2 cellular contexts compared by ENCODE assay signal in genomic region chr18:12113999-12114646, GRCh38.
A peak's percentile ranks its signal among the peaks of the same experiment; 100 is the strongest.
TF ChIP-seq lines count a peak whose summit lies in the region.

No MANE protein-coding gene starts in this region.

TF ChIP-seq in HCT116, 20 proteins besides CTCF, POLR2A, EP300 and RAD21:
- no peak for TF ChIP-seq SIN3A (IDR thresholded peaks at IDR 0.05; ENCODE audit: low read depth)
- TF ChIP-seq CEBPB (IDR thresholded peaks at IDR 0.05; ENCODE audit: low read depth), result 0 out of 2 replicates have a peak, but pooled peaks have one; percentile 22

TF ChIP-seq in HepG2, 621 proteins besides CTCF, POLR2A, EP300 and RAD21:
- peak; percentile 77 for TF ChIP-seq CEBPB (IDR thresholded peaks at IDR 0.05; ENCODE audit: borderline replicate concordance, low read depth, low read length)
- TF ChIP-seq MEF2D (CRISPR knock-in tag; IDR thresholded peaks at IDR 0.05), result no peak
- TF ChIP-seq RFXANK (CRISPR knock-in tag; IDR thresholded peaks at IDR 0.05), result no peak
- no peak for TF ChIP-seq MAFF (IDR thresholded peaks at IDR 0.05; ENCODE audit: low read depth, low read length)
- TF ChIP-seq ZNF660 (CRISPR knock-in tag; IDR thresholded peaks at IDR 0.05; ENCODE audit: borderline replicate concordance, low read depth), result no peak
TF ChIP-seq in HepG2: peak in this region for 1.
